Comparison of ENCODE assay signal across 9 cellular contexts in genomic region chr17:60422162-60422665, GRCh38. TPM values are rescaled to one million over a fixed set of nuclear protein-coding genes. Genes with fewer than 3 reads are reported as not detected.
DNase-seq lines count a peak whose midpoint lies in the region; ATAC-seq and TF ChIP-seq lines count a peak whose summit lies in the region.
"Had no signal": no experiment of that assay in that cellular context is flagged by ENCODE, and none has a peak within 500 bp of the region (broad histone marks: within the 10 kb centered on the region; RNA-seq: fewer than 3 reads in every experiment).

Gene CHCT1, plus strand, starts transcription at chr17:60422489. Its CDS starts 104 bp downstream, at chr17:60422593.

- no peak for ATAC-seq in GM21723 (IDR thresholded peaks at IDR 0.05; ENCODE audit: unreplicated experiment)

- H3K4me1 Mint-ChIP-seq in endodermal cell, result peaks cover 5% of the 10 kb centered on the region
- H3K4me1 Mint-ChIP-seq in nephron, result peaks cover 4% of the 10 kb centered on the region

- H3K36me3 ChIP-seq in BE2C, result no peaks in the 10 kb centered on the region
- H3K36me3 ChIP-seq in endodermal cell (ENCODE audit: control insufficient read depth, insufficient read depth, low read length), result no peaks in the 10 kb centered on the region

- peaks cover 12% of the 10 kb centered on the region for H3K27me3 Mint-ChIP-seq in endodermal cell (ENCODE audit: insufficient read depth)
- peaks cover 9% of the 10 kb centered on the region for H3K27me3 Mint-ChIP-seq in nephron (ENCODE audit: low read depth)

- DNase-seq in BE2C (no peak), NB4 (ENCODE audit: low read depth) (peak; percentile 17), endodermal cell (no peak), DMS53 (lab: John Stamatoyannopoulos, UW) (no peak), NCI-H187 treated with DMSO at 0.1 percent for 48 hours (lab: John Stamatoyannopoulos, UW) (no peak)
- DNase-seq in activated CD4-positive, CD25-positive, alpha-beta regulatory T cell (lab: John Stamatoyannopoulos, UW), result no peak

- H3K36me3 Mint-ChIP-seq in endodermal cell (ENCODE audit: low read depth) (no peaks in the 10 kb centered on the region), nephron (ENCODE audit: low read depth) (no peaks in the 10 kb centered on the region)

- peak within 1 kb of the TSS; percentile 50 for H3K9ac ChIP-seq in endodermal cell (ENCODE audit: extremely low read depth, low read length, poor library complexity, severe bottlenecking)

- H3K27ac Mint-ChIP-seq in endodermal cell (no peak within 1 kb of the TSS), nephron (peak within 1 kb of the TSS in 2 of 3 experiments; percentile 41 to 59)

- H3K4me1 ChIP-seq in BE2C, result no peaks in the 10 kb centered on the region
- H3K4me1 ChIP-seq in endodermal cell (ENCODE audit: control insufficient read depth, insufficient read depth, low read length), result no peaks in the 10 kb centered on the region

- TF ChIP-seq CTCF in BE2C (IDR thresholded peaks at IDR 0.05; ENCODE audit: low read depth, low read length) (no peak), NB4 (IDR thresholded peaks at IDR 0.05; ENCODE audit: low read depth, low read length) (no peak), endodermal cell (conservative IDR thresholded peaks at IDR 0.05) (no peak), nephron (IDR thresholded peaks at IDR 0.05; ENCODE audit: unreplicated experiment in 3 of 3) (no peak)

- H3K9me3 Mint-ChIP-seq in endodermal cell (no peaks in the 10 kb centered on the region), nephron (no peaks in the 10 kb centered on the region)

- H3K27ac ChIP-seq in endodermal cell (ENCODE audit: low read depth, low read length), result no peak within 1 kb of the TSS

- H3K9me3 ChIP-seq in BE2C (no peaks in the 10 kb centered on the region), endodermal cell (ENCODE audit: control insufficient read depth, low read length) (no peaks in the 10 kb centered on the region)

- H3K4me3 ChIP-seq in BE2C (ENCODE audit: low read depth, low read length) (peak within 1 kb of the TSS; percentile 57), NB4 (ENCODE audit: low read depth, low read length) (peak within 1 kb of the TSS; percentile 49), endodermal cell (ENCODE audit: low read length) (peak within 1 kb of the TSS; percentile 81)

- peak within 1 kb of the TSS; percentile 57 for H3K4me3 Mint-ChIP-seq in endodermal cell
- H3K4me3 Mint-ChIP-seq in nephron, result peak within 1 kb of the TSS; percentile 76 to 83 (median 83)

- 79 to 80% methylated on average over 13 to 18 of the region's 18 CpGs for WGBS in endodermal cell (ENCODE audit: insufficient coverage in 1 of 2, insufficient read length in 1 of 2), 2 experiments

- H3K27me3 ChIP-seq in BE2C (no peaks in the 10 kb centered on the region), endodermal cell (ENCODE audit: control insufficient read depth, insufficient read depth, low read length, poor library complexity, severe bottlenecking) (peaks cover 5% of the 10 kb centered on the region)

- no peak for TF ChIP-seq POLR2A in NB4 (IDR thresholded peaks at IDR 0.05; ENCODE audit: extremely low read depth, insufficient read length)

RNA-seq across cellular contexts. Expression of gene CHCT1, which starts in this region (rescaled TPM):
- not detected for polyA plus RNA-seq in BE2C (2012; ENCODE audit: insufficient read depth, insufficient read length, low read depth)
- not detected for total RNA-seq in endodermal cell
- not detected for polyA plus RNA-seq in endodermal cell (2013, experiment 1 of 2)
- polyA plus RNA-seq in endodermal cell (2013, experiment 2 of 2), result not detected
- total RNA-seq: lower leg skin had no signal
